9 cellular contexts compared by ENCODE assay signal in the genomic region with DNA sequence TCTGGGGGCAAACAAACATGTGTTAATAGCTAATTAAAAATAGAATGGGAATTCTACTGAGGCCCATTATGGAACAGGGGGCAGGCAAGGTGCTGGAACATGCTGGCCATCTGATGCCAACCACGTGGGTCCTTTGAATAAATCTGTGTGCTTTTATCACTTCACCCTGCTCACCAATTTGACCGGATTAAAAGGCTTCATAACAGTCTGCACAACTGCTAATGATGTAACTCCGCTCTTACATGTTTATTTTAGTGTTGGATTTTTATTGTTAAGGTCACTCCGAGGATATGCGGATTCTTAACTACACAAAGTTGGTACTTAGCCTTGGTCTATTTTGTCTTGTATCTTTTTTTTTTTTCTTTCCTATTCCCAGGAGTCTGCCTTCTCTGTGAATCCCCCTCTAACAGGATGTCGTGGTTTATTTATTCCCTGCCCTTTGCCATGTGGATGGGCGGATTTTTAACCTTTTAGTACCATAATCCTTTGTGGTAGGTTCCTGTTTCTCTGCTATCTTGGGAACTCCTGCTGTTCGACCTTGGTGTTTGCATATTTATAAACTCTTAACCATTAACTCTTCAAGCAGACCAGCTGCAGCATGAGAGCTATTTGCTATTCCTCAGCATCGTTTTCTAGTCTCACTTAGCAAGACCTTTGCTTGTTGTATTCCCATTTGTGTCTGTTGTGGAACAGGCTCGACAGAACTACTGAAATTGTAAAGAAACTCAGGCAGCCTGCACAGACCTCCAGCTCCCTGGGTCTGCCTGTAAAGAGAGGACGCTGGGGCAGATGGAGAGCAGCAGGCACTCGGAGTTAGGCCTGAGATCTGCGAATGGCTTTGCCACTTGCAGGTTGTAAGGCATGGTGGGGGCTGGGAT. TPM values are rescaled to one million over a fixed set of nuclear protein-coding genes. Genes with fewer than 3 reads are reported as not detected.
DNase-seq lines count a peak whose midpoint lies in the region; ATAC-seq and TF ChIP-seq lines count a peak whose summit lies in the region.
"Had no signal": no experiment of that assay in that cellular context is flagged by ENCODE, and none has a peak within 500 bp of the region (broad histone marks: within the 10 kb centered on the region; RNA-seq: fewer than 3 reads in every experiment).

No MANE protein-coding gene starts in this region.

- H4K91ac ChIP-seq in H9 (ENCODE audit: insufficient read length, low read depth, low read length), result no peak overlapping the region

- TF ChIP-seq CTCF in H9 (conservative IDR thresholded peaks at IDR 0.05) (no peak), OCI-LY7 (conservative IDR thresholded peaks at IDR 0.05; ENCODE audit: low read length) (no peak), hepatocyte (IDR thresholded peaks at IDR 0.05; ENCODE audit: poor library complexity) (no peak), left lung (IDR thresholded peaks at IDR 0.05) (no peak)
- TF ChIP-seq CTCF in CD4-positive, alpha-beta T cell (IDR thresholded peaks at IDR 0.05), result no peak

- no peak for DNase-seq in H9
- DNase-seq in OCI-LY7 (ENCODE audit: low spot score), result no peak
- peak; percentile 44 for DNase-seq in hepatocyte (ENCODE audit: low spot score)
- DNase-seq in CD4-positive, alpha-beta T cell, result no peak
- DNase-seq in left lung, result no peak
- no peak for DNase-seq in hippocampal formation (lab: John Stamatoyannopoulos, UW)
- no peak for DNase-seq in stimulated activated CD4-positive, alpha-beta T cell treated with anti-CD3 and anti-CD28 coated beads, Interleukin-4, amount 100 ng/mL, for 4 hours
- DNase-seq: esophagus squamous epithelium had no signal

- no CpG with 5 or more reads among the region's 13 CpGs for WGBS in H9 (ENCODE audit: extremely low coverage, insufficient read length, low lambda C conversion rate)
- 32% methylated on average over 13 of the region's 13 CpGs for WGBS in hepatocyte (ENCODE audit: low lambda C conversion rate, missing lambda C conversion rate)

- H3K23me2 ChIP-seq in H9 (ENCODE audit: insufficient read length, low read depth, low read length, poor library complexity, severe bottlenecking), result no peaks in the 10 kb centered on the region

- H3K18ac ChIP-seq in H9 (ENCODE audit: insufficient read length, low read depth, low read length), result no peak overlapping the region

- H3K9me3 ChIP-seq in BLaER1 treated with 17β-estradiol and CSF1 and Interleukin-3, amounts not matched to agents 10 nM and 100 nM (replicated peaks in 1 of 11), result no peaks in the 10 kb centered on the region
- no peaks in the 10 kb centered on the region for H3K9me3 ChIP-seq in H9 (ENCODE audit: control insufficient read depth, low read depth, low read length)
- H3K9me3 ChIP-seq in OCI-LY7 (ENCODE audit: low read length), result no peaks in the 10 kb centered on the region
- no peaks in the 10 kb centered on the region for H3K9me3 ChIP-seq in hepatocyte (ENCODE audit: low read depth)
- H3K9me3 ChIP-seq in CD4-positive, alpha-beta T cell (ENCODE audit: control insufficient read depth, low read length), result no peaks in the 10 kb centered on the region
- H3K9me3 ChIP-seq in left lung, result no peaks in the 10 kb centered on the region
- H3K9me3 ChIP-seq: esophagus squamous epithelium had no signal

- no peak overlapping the region for H3K9ac ChIP-seq in BLaER1 treated with 17β-estradiol and CSF1 and Interleukin-3, amounts not matched to agents 10 nM and 100 nM
- H3K9ac ChIP-seq in H9 (ENCODE audit: extremely low read depth, insufficient read length, low read length), result no peak overlapping the region

- no peak overlapping the region for H3K4me3 ChIP-seq in BLaER1 treated with 17β-estradiol and CSF1 and Interleukin-3, amounts not matched to agents 10 nM and 100 nM
- H3K4me3 ChIP-seq in OCI-LY7 (ENCODE audit: low read depth, low read length, poor library complexity, severe bottlenecking) (no peak overlapping the region), hepatocyte (no peak overlapping the region), left lung (no peak overlapping the region)
- H3K4me3 ChIP-seq: esophagus squamous epithelium had no signal

- no peaks in the 10 kb centered on the region for H3K9me3 Mint-ChIP-seq in H9
- H3K9me3 Mint-ChIP-seq in CD4-positive, alpha-beta T cell, result no peaks in the 10 kb centered on the region

- CTCF ChIA-PET in OCI-LY7 (lab: Charles Lee; ENCODE audit: unreplicated experiment), result no interaction called here
- CTCF ChIA-PET in CD4-positive, alpha-beta T cell (lab: Charles Lee), result no interaction called here

- POLR2A ChIA-PET in OCI-LY7 (lab: Charles Lee), result no interaction called here
- POLR2A ChIA-PET in CD4-positive, alpha-beta T cell (lab: Charles Lee), result no interaction called here

- no peak overlapping the region for H4K5ac ChIP-seq in H9 (ENCODE audit: insufficient read length, low read depth, low read length)

- no peaks in the 10 kb centered on the region for H3K79me1 ChIP-seq in H9 (ENCODE audit: insufficient read depth, low read depth, low read length, poor library complexity, severe bottlenecking)

- peaks cover 0 to 2% (median 2%) of the 10 kb centered on the region in 3 experiments; a peak in 2 of 7 replicates for H3K36me3 Mint-ChIP-seq in H9 (ENCODE audit: insufficient read depth in 1 of 3, low read depth in 3 of 3)
- no peaks in the 10 kb centered on the region for H3K36me3 Mint-ChIP-seq in CD4-positive, alpha-beta T cell (ENCODE audit: low read depth)

- no peak overlapping the region for H2BK5ac ChIP-seq in H9 (ENCODE audit: insufficient read length, low read length)

- H3K4me2 ChIP-seq in BLaER1 treated with 17β-estradiol and CSF1 and Interleukin-3, amounts not matched to agents 10 nM and 100 nM, result peak overlapping the region; percentile 3 to 53 (median 41); a peak in 20 of 22 replicates
- H3K4me2 ChIP-seq in H9 (ENCODE audit: insufficient read depth, insufficient read length, low read length) (no peak overlapping the region), OCI-LY7 (ENCODE audit: low read length) (no peak overlapping the region), hepatocyte (peak overlapping the region; percentile 25)

- H3K9me2 ChIP-seq in OCI-LY7 (ENCODE audit: insufficient read depth, low read length), result no peaks in the 10 kb centered on the region
- H3K9me2 ChIP-seq in hepatocyte (replicated peaks; ENCODE audit: insufficient read depth), result no peaks in the 10 kb centered on the region

- H2BK15ac ChIP-seq in H9 (ENCODE audit: low read depth, low read length), result no peak overlapping the region; the same call in 1 of the 2 replicates

- intact Hi-C loops in OCI-LY7 (cut with micrococcal nuclease; ENCODE audit: unreplicated experiment), result loop anchor here (10.0 kb wide), 1 partner anchor 403 kb away; no protein-coding TSS in a partner anchor
- intact Hi-C loops in CD4-positive, alpha-beta T cell (cut with DNase I, micrococcal nuclease), result loop anchor here in 1 of 2 experiments (5.0 to 10.0 kb wide), 2 partner anchors 85 to 467 kb away; a partner anchor contains a TSS
- intact Hi-C loops in left lung (cut with DNase I), result no loop called here

- H3T11ph ChIP-seq in H9 (ENCODE audit: low read length), result no peak overlapping the region

- no peak overlapping the region for H4K8ac ChIP-seq in H9 (replicated peaks; ENCODE audit: insufficient read length, low read depth, low read length)

- no peak overlapping the region for H2BK120ac ChIP-seq in H9 (ENCODE audit: low read depth, low read length, poor library complexity, severe bottlenecking)

- no peak overlapping the region for H3K4ac ChIP-seq in H9 (ENCODE audit: low read depth, low read length)

- no peaks in the 10 kb centered on the region; the same call in 1 of the 2 replicates for H3K27me3 Mint-ChIP-seq in H9 (ENCODE audit: low read depth)
- H3K27me3 Mint-ChIP-seq in CD4-positive, alpha-beta T cell, result no peaks in the 10 kb centered on the region

- H3K79me2 ChIP-seq in H9 (ENCODE audit: insufficient read depth, low read length) (no peaks in the 10 kb centered on the region), OCI-LY7 (ENCODE audit: insufficient read depth, low read depth, low read length) (no peaks in the 10 kb centered on the region), hepatocyte (peaks cover 57% of the 10 kb centered on the region)

- no peak overlapping the region for H3K23ac ChIP-seq in H9 (ENCODE audit: insufficient read length, low read depth, low read length)

- no peak overlapping the region for H2AFZ ChIP-seq in H9 (ENCODE audit: low read length)
- peak overlapping the region; percentile 48 for H2AFZ ChIP-seq in OCI-LY7 (ENCODE audit: low read length)
- no peak overlapping the region for H2AFZ ChIP-seq in hepatocyte

- H4K20me1 ChIP-seq in BLaER1 treated with 17β-estradiol and CSF1 and Interleukin-3, amounts not matched to agents 10 nM and 100 nM, result no peaks in the 10 kb centered on the region
- H4K20me1 ChIP-seq in H9 (ENCODE audit: control insufficient read depth, insufficient read depth, insufficient read length) (no peaks in the 10 kb centered on the region), OCI-LY7 (ENCODE audit: insufficient read depth, low read length) (no peaks in the 10 kb centered on the region), hepatocyte (ENCODE audit: insufficient read depth, poor library complexity, severe bottlenecking) (no peaks in the 10 kb centered on the region)

- peaks cover 11 to 21% (median 14%) of the 10 kb centered on the region in 10 experiments; a peak in 19 of 20 replicates for H3K4me1 ChIP-seq in BLaER1 treated with 17β-estradiol and CSF1 and Interleukin-3, amounts not matched to agents 10 nM and 100 nM
- H3K4me1 ChIP-seq in H9 (ENCODE audit: insufficient read depth, low read length), result peaks cover 11% of the 10 kb centered on the region; the same call in 1 of the 2 replicates
- H3K4me1 ChIP-seq in OCI-LY7 (ENCODE audit: insufficient read depth, low read length, poor library complexity, severe bottlenecking), result peaks cover 12% of the 10 kb centered on the region
- H3K4me1 ChIP-seq in hepatocyte (ENCODE audit: insufficient read depth), result peaks cover 37% of the 10 kb centered on the region
- no peaks in the 10 kb centered on the region for H3K4me1 ChIP-seq in left lung

- no peak for ATAC-seq in CD4-positive, alpha-beta T cell (ENCODE audit: poor library complexity)
- ATAC-seq in left lung, result no peak

- no peak overlapping the region for H2AK5ac ChIP-seq in H9 (ENCODE audit: insufficient read length, low read length)

- BruUV-seq in OCI-LY7 (replicated peaks; lab: Mats Ljungman, UMichigan), result no TSS peak

- no peak overlapping the region for H2BK20ac ChIP-seq in H9 (ENCODE audit: low read depth, low read length, poor library complexity, severe bottlenecking)

- no peaks in the 10 kb centered on the region for H3K27me3 ChIP-seq in BLaER1 treated with 17β-estradiol and CSF1 and Interleukin-3, amounts not matched to agents 10 nM and 100 nM
- H3K27me3 ChIP-seq in H9 (ENCODE audit: insufficient read depth, low read length) (no peaks in the 10 kb centered on the region), hepatocyte (no peaks in the 10 kb centered on the region), left lung (no peaks in the 10 kb centered on the region)
- H3K27me3 ChIP-seq in CD4-positive, alpha-beta T cell (ENCODE audit: control insufficient read depth, insufficient read depth, low read length), result no peaks in the 10 kb centered on the region
- H3K27me3 ChIP-seq: esophagus squamous epithelium had no signal

- 0 out of 5 replicates have a peak overlapping the region, but pooled peaks of 1 of the 2 experiments have one; percentile 2 for H3K4me3 Mint-ChIP-seq in H9
- no peak overlapping the region for H3K4me3 Mint-ChIP-seq in CD4-positive, alpha-beta T cell

- peak overlapping the region; percentile 59 to 91 (median 61); a peak in 6 of 7 replicates for H3K27ac Mint-ChIP-seq in H9
- H3K27ac Mint-ChIP-seq in CD4-positive, alpha-beta T cell, result no peak overlapping the region

- no peak overlapping the region for H3K27ac ChIP-seq in BLaER1 treated with 17β-estradiol and CSF1 and Interleukin-3, amounts not matched to agents 10 nM and 100 nM
- H3K27ac ChIP-seq in H9 (ENCODE audit: insufficient read length, low read depth, low read length) (peak overlapping the region; percentile 43), OCI-LY7 (ENCODE audit: low read depth, low read length, poor library complexity, severe bottlenecking) (no peak overlapping the region), hepatocyte (peak overlapping the region; percentile 57), left lung (peak overlapping the region in 1 of 2 donors; percentile 4)
- H3K27ac ChIP-seq in CD4-positive, alpha-beta T cell (ENCODE audit: low read depth, low read length), result no peak overlapping the region

- peak overlapping the region; percentile 46; the same call in 1 of the 2 replicates for H3K14ac ChIP-seq in H9 (ENCODE audit: insufficient read depth, low read length)

- no peak overlapping the region for H2BK12ac ChIP-seq in H9 (ENCODE audit: insufficient read length, low read depth, low read length)

- H3K4me1 Mint-ChIP-seq in H9, result peaks cover 23 to 28% of the 10 kb centered on the region in 2 experiments
- H3K4me1 Mint-ChIP-seq in CD4-positive, alpha-beta T cell (ENCODE audit: low read depth), result peaks cover 5% of the 10 kb centered on the region

- H3K36me3 ChIP-seq in BLaER1 treated with 17β-estradiol and CSF1 and Interleukin-3, amounts not matched to agents 10 nM and 100 nM, result no peaks in the 10 kb centered on the region
- H3K36me3 ChIP-seq in OCI-LY7 (ENCODE audit: insufficient read depth, low read length), result no peaks in the 10 kb centered on the region
- H3K36me3 ChIP-seq in hepatocyte (replicated peaks; ENCODE audit: insufficient read depth, low read depth), result no peaks in the 10 kb centered on the region
- no peaks in the 10 kb centered on the region for H3K36me3 ChIP-seq in left lung
- H3K36me3 ChIP-seq: esophagus squamous epithelium had no signal

- H3K56ac ChIP-seq in H9 (ENCODE audit: insufficient read length, low read depth, low read length), result no peak overlapping the region

RNA-seq across cellular contexts. Expression of a gene that starts 38.0 kb away (rescaled TPM):
- total RNA-seq in H9 (2021), result 28.9 and 29.0 TPM in 2 replicates
- 0.06 and 0.46 TPM in 2 replicates for total RNA-seq in OCI-LY7 (2014; rRNA removed; shearing (Covaris generic))
- 0.29 TPM in 1 of 2 replicates, not detected in the other for total RNA-seq in OCI-LY7 (2022)
- 82.1 and 84.1 TPM in 2 replicates for total RNA-seq in hepatocyte
- polyA plus RNA-seq in hepatocyte, result 24.4 and 32.0 TPM in 2 replicates
- 1 to 10 TPM; 1.9 to 3.4 TPM for total RNA-seq in CD4-positive, alpha-beta T cell
- 10 to 100 TPM; 49.6 to 64.5 TPM for total RNA-seq in left lung

Comparison
In these comparisons a context has a peak if more than half of its experiments do, and no peak if none do; other contexts are left out.
1. H3K27ac ChIP-seq: peak in H9 (single experiment) and hepatocyte (single experiment); none in BLaER1 treated with 17β-estradiol and CSF1 and Interleukin-3, amounts not matched to agents 10 nM and 100 nM (0 of 11), OCI-LY7 (single experiment) and CD4-positive, alpha-beta T cell (single experiment).
2. H3K4me2 ChIP-seq: peak in BLaER1 treated with 17β-estradiol and CSF1 and Interleukin-3, amounts not matched to agents 10 nM and 100 nM (11 of 11) and hepatocyte (single experiment); none in H9 (single experiment) and OCI-LY7 (single experiment).